In the genomic region with DNA sequence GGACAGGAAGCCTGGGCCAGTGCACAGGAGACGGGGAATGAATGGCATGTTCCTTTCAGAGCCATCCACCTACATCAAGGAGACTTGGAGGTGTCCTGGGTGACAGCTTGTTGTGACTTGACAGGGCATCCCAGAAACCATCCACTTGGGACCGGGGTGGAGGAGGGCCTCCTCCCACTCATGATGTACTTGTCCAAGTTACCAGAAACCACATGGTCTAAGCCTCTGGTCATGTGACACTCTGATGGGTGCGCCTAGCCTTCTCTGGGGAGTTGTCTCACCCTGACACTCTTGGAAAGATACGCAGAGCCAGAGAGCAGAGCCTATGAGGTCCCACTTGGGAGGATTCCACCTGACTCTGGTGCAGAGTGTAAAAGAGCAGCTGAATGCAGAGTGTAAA, we compare ENCODE assay signal across 20 cellular contexts. TPM values are rescaled to one million over a fixed set of nuclear protein-coding genes. Genes with fewer than 3 reads are reported as not detected.
"Had no signal": no experiment of that assay in that cellular context is flagged by ENCODE, and none has a peak within 500 bp of the region (broad histone marks: within the 10 kb centered on the region; RNA-seq: fewer than 3 reads in every experiment).

No MANE protein-coding gene starts in this region.

- ATAC-seq: gastrocnemius medialis had no signal

- H3K4me3 ChIP-seq: dorsolateral prefrontal cortex, gastrocnemius medialis, heart right ventricle, lung, skin epidermis, transverse colon had no signal

- H3K4me1 Mint-ChIP-seq: endodermal cell had no signal

- H3K9me3 ChIP-seq: gastrocnemius medialis, transverse colon had no signal

- H3K4me1 ChIP-seq: gastrocnemius medialis, transverse colon had no signal

- H3K27ac ChIP-seq: dorsolateral prefrontal cortex, gastrocnemius medialis, heart right ventricle, skin epidermis, transverse colon had no signal

- H3K4me3 Mint-ChIP-seq: activated CD4-positive, alpha-beta T cell treated with anti-CD3 and anti-CD28 coated beads, Interleukin-2, amount 10 ng/mL, durations not matched to agents 24 days and 14 days; endodermal cell had no signal

- H3K36me3 ChIP-seq: gastrocnemius medialis, heart right ventricle, transverse colon had no signal

- H3K9me3 Mint-ChIP-seq: activated T-helper 2 cell treated with anti-CD3 and anti-CD28 coated beads, Interferon-gamma antibody, Interleukin-2, Interleukin-4, amounts not matched to agents 10 μg/mL and 5 μg/mL and 100 μg/mL, durations not matched to agents 14 hours and 24 hours and 36 hours; endodermal cell had no signal

- H3K27ac Mint-ChIP-seq: activated CD4-positive, alpha-beta T cell treated with anti-CD3 and anti-CD28 coated beads, Interleukin-2, amount 10 ng/mL, durations not matched to agents 24 days and 14 days; activated T-helper 2 cell treated with anti-CD3 and anti-CD28 coated beads, Interferon-gamma antibody, Interleukin-2, Interleukin-4, amounts not matched to agents 10 μg/mL and 5 μg/mL and 100 μg/mL, durations not matched to agents 14 hours and 24 hours and 36 hours; endodermal cell had no signal

- H3K27me3 ChIP-seq: gastrocnemius medialis, heart right ventricle, transverse colon had no signal

- DNase-seq: activated CD4-positive, alpha-beta T cell treated with anti-CD3 and anti-CD28 coated beads, Interleukin-2, amount 10 ng/mL, durations not matched to agents 24 days and 14 days; activated CD4-positive, CD25-positive, alpha-beta regulatory T cell; activated CD8-positive, alpha-beta memory T cell treated with anti-CD3 and anti-CD28 coated beads for 24 hours; activated naive CD4-positive, alpha-beta T cell treated with anti-CD3 and anti-CD28 coated beads, Interleukin-2, amount 50 U/mL, for 16 hours; activated T-cell treated with anti-CD3 and anti-CD28 coated beads for 4 hours; endodermal cell; gastrocnemius medialis; heart right ventricle; naive B cell; stimulated activated CD4-positive, alpha-beta T cell treated with anti-CD3 and anti-CD28 coated beads, Interleukin-15, amount 100 ng/mL, for 24 hours; stimulated activated CD4-positive, alpha-beta T cell treated with anti-CD3 and anti-CD28 coated beads, Interleukin-4, amount 100 ng/mL, for 24 hours; stimulated activated naive CD4-positive, alpha-beta T cell treated with Interleukin-2 at 50 U/mL for 16 hours; SW 1271; transverse colon had no signal

RNA-seq across cellular contexts. Expression of gene FXYD6, which starts 21.6 kb away (rescaled TPM):
- total RNA-seq: activated CD4-positive, alpha-beta T cell treated with anti-CD3 and anti-CD28 coated beads, Interleukin-2, amount 10 ng/mL, durations not matched to agents 24 days and 14 days; T-helper 2 cell treated with Interferon-gamma antibody and Interleukin-4, amounts not matched to agents 100 ng/mL and 5 ng/mL, for 36 hours had no signal

RNA-seq across cellular contexts. Expression of gene TMPRSS13, which starts 31.1 kb away (rescaled TPM):
- total RNA-seq: chondrocyte, gastrocnemius medialis had no signal
